9 cellular contexts compared by ENCODE assay signal in the genomic region with DNA sequence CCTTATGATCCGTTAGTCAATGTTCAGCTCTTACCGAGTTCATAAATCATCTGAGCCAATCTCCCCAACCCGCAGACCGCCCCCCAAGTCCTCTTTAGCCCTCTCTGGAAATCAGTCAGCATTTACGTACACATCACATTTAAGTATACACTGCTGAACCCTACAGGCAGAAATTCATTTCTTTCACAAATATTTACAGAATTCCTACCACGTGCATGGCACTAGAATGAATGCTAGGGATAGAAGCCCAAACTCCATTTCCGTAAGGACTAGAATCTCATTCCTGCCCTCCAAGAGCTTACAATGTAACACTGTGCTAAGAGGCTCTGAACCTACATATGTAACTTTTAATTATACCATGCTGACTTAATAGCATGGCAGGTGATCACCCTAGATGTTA. TPM values are rescaled to one million over a fixed set of nuclear protein-coding genes. Genes with fewer than 3 reads are reported as not detected.
DNase-seq lines count a peak whose midpoint lies in the region; ATAC-seq and TF ChIP-seq lines count a peak whose summit lies in the region.
"Had no signal": no experiment of that assay in that cellular context is flagged by ENCODE, and none has a peak within 500 bp of the region (broad histone marks: within the 10 kb centered on the region; RNA-seq: fewer than 3 reads in every experiment).

No MANE protein-coding gene starts in this region.

- H3K27me3 Mint-ChIP-seq in activated naive CD8-positive, alpha-beta T cell treated with anti-CD3 and anti-CD28 coated beads for 36 hours, result no peaks in the 10 kb centered on the region
- H3K27me3 Mint-ChIP-seq in immature natural killer cell (ENCODE audit: low read depth in 3 of 3), result peaks cover 14 to 16% (median 15%) of the 10 kb centered on the region in 3 donors
- H3K27me3 Mint-ChIP-seq in type B pancreatic cell, result no peaks in the 10 kb centered on the region

- TF ChIP-seq CTCF in heart left ventricle (IDR thresholded peaks at IDR 0.05) (no peak), type B pancreatic cell (conservative IDR thresholded peaks at IDR 0.05) (no peak)

- 32 to 41% (median 38%) methylated on average over 7 of the region's 7 CpGs for WGBS in heart left ventricle, 4 donors

- H3K36me3 ChIP-seq in heart left ventricle, result peaks cover 0 to 32% (median 23%) of the 10 kb centered on the region in 9 donors

- DNase-seq in heart left ventricle (no peak), left ventricle myocardium superior (no peak), immature natural killer cell (no peak), type B pancreatic cell (ENCODE audit: extremely low spot score, unreplicated experiment) (no peak), AML-193 (lab: John Stamatoyannopoulos, UW) (no peak), medulla oblongata (ENCODE audit: extremely low spot score) (no peak), putamen (ENCODE audit: low spot score) (no peak)
- DNase-seq in activated naive CD8-positive, alpha-beta T cell treated with anti-CD3 and anti-CD28 coated beads for 36 hours, result no peak

- H3K36me3 Mint-ChIP-seq in activated naive CD8-positive, alpha-beta T cell treated with anti-CD3 and anti-CD28 coated beads for 36 hours, result peaks cover 10% of the 10 kb centered on the region
- H3K36me3 Mint-ChIP-seq in immature natural killer cell, result peaks cover 5 to 10% (median 9%) of the 10 kb centered on the region in 3 donors
- H3K36me3 Mint-ChIP-seq in type B pancreatic cell, result peaks cover 14% of the 10 kb centered on the region

- H3K4me1 ChIP-seq in heart left ventricle, result peaks cover 7 to 71% (median 52%) of the 10 kb centered on the region in 12 donors

- H3K9me3 Mint-ChIP-seq in activated naive CD8-positive, alpha-beta T cell treated with anti-CD3 and anti-CD28 coated beads for 36 hours, result no peaks in the 10 kb centered on the region
- no peaks in the 10 kb centered on the region for H3K9me3 Mint-ChIP-seq in immature natural killer cell
- H3K9me3 Mint-ChIP-seq in type B pancreatic cell, result no peaks in the 10 kb centered on the region

- H3K4me3 Mint-ChIP-seq in activated naive CD8-positive, alpha-beta T cell treated with anti-CD3 and anti-CD28 coated beads for 36 hours, result peak overlapping the region; percentile 95
- H3K4me3 Mint-ChIP-seq in immature natural killer cell, result peak overlapping the region; percentile 90 to 96 (median 92)
- H3K4me3 Mint-ChIP-seq in type B pancreatic cell, result peak overlapping the region; percentile 96

- peak overlapping the region; percentile 90 for H3K27ac Mint-ChIP-seq in activated naive CD8-positive, alpha-beta T cell treated with anti-CD3 and anti-CD28 coated beads for 36 hours
- peak overlapping the region; percentile 66 to 98 (median 90) for H3K27ac Mint-ChIP-seq in immature natural killer cell
- peak overlapping the region; percentile 99 for H3K27ac Mint-ChIP-seq in type B pancreatic cell

- ATAC-seq in heart left ventricle (no peak), left ventricle myocardium superior (no peak)

- no peak for TF ChIP-seq POLR2A in heart left ventricle (IDR thresholded peaks at IDR 0.05)

- peak overlapping the region in 10 of 12 donors; percentile 66 to 98 (median 84) for H3K4me3 ChIP-seq in heart left ventricle

- intact Hi-C loops in heart left ventricle (cut with DNase I), result no loop called here
- intact Hi-C loops in left ventricle myocardium superior (cut with micrococcal nuclease), result no loop called here

- peak overlapping the region in 7 of 12 donors; percentile 13 to 97 (median 92) for H3K27ac ChIP-seq in heart left ventricle

- peaks cover 54% of the 10 kb centered on the region for H3K4me1 Mint-ChIP-seq in activated naive CD8-positive, alpha-beta T cell treated with anti-CD3 and anti-CD28 coated beads for 36 hours
- H3K4me1 Mint-ChIP-seq in immature natural killer cell (peaks cover 45 to 56% of the 10 kb centered on the region in 2 donors), type B pancreatic cell (ENCODE audit: unreplicated experiment) (peaks cover 48% of the 10 kb centered on the region)

- H3K27me3 ChIP-seq in heart left ventricle, result no peaks in the 10 kb centered on the region

- H3K9me3 ChIP-seq in heart left ventricle, result no peaks in the 10 kb centered on the region

RNA-seq across cellular contexts. Expression of gene OSER1, which starts 1.8 kb away (rescaled TPM):
- total RNA-seq in heart left ventricle (10 to 100 TPM; 20.6 to 39.0 (median 34.1) TPM), left ventricle myocardium superior (35.2 TPM), type B pancreatic cell (ENCODE audit: low replicate concordance) (31.1 and 38.4 TPM in 2 replicates)
- polyA plus RNA-seq in heart left ventricle (10 to 100 TPM; 11.9 to 35.6 TPM), immature natural killer cell (10 to 100 TPM; 37.9 to 61.4 (median 55.1) TPM)
- 10 to 100 TPM; 25.5 to 26.4 TPM for total RNA-seq in activated naive CD8-positive, alpha-beta T cell treated with anti-CD3 and anti-CD28 coated beads for 36 hours

RNA-seq across cellular contexts. Expression of gene JPH2, which starts 21.8 kb away (rescaled TPM):
- total RNA-seq in heart left ventricle (100 to 1,000 TPM in 8 of 9 donors, 10 to 100 TPM in 1; 99.5 to 219 (median 166) TPM), left ventricle myocardium superior (182 TPM), type B pancreatic cell (ENCODE audit: low replicate concordance) (4.9 and 17.3 TPM in 2 replicates)
- polyA plus RNA-seq in heart left ventricle (100 to 1,000 TPM; 129 to 144 TPM), immature natural killer cell (not detected)
- under 1 TPM; 0.12 to 0.14 TPM for total RNA-seq in activated naive CD8-positive, alpha-beta T cell treated with anti-CD3 and anti-CD28 coated beads for 36 hours
- total RNA-seq: lung microvascular endothelial cell had no signal

RNA-seq across cellular contexts. Expression of gene GDAP1L1, which starts 38.3 kb away (rescaled TPM):
- total RNA-seq in heart left ventricle (under 1 TPM in 7 of 9 donors, not detected in 2; 0.19 to 0.67 (median 0.41) TPM), left ventricle myocardium superior (0.42 TPM), type B pancreatic cell (ENCODE audit: low replicate concordance) (1.3 and 1.8 TPM in 2 replicates)
- polyA plus RNA-seq in heart left ventricle (under 1 TPM; 0.12 to 0.30 TPM), immature natural killer cell (not detected)
- under 1 TPM in 1 of 2 experiments, not detected in 1; 0.12 TPM for total RNA-seq in activated naive CD8-positive, alpha-beta T cell treated with anti-CD3 and anti-CD28 coated beads for 36 hours
- total RNA-seq: lung microvascular endothelial cell had no signal
